ENCODE assay signal across 23 cellular contexts in genomic region chr12:51234533-51234932, GRCh38.
"Had no signal": no experiment of that assay in that cellular context is flagged by ENCODE, and none has a peak within 500 bp of the region (broad histone marks: within the 10 kb centered on the region; RNA-seq: fewer than 3 reads in every experiment).

No MANE protein-coding gene starts in this region.

- H3K4me1 ChIP-seq: SJCRH30 had no signal

- H3K27ac ChIP-seq: PC-9, Peyer's patch, SJCRH30 had no signal

- H3K4me2 ChIP-seq: PC-9 had no signal

- DNase-seq: Karpas-422; KG1; MG63; NCI-H1092; NCI-H1105 treated with DMSO at 0.1 percent for 48 hours; NCI-H1417 treated with DMSO at 0.1 percent for 48 hours; NCI-H146; NCI-H1694 treated with DMSO at 0.1 percent for 48 hours; NCI-H1930; NCI-H2081; NCI-H2107; NCI-H2227 treated with DMSO at 0.1 percent for 48 hours; NCI-H524; NCI-H526 treated with DMSO at 0.1 percent for 48 hours; NCI-H748 treated with DMSO at 0.1 percent for 48 hours; NK-92 treated with Interleukin-12 subunit alpha and Interleukin-12 subunit beta, amount 100 ng/mL, for 24 hours; PC-9; SHP77 treated with DMSO at 0.1 percent for 48 hours; SJCRH30; SW 1271; T-cell had no signal

- ATAC-seq: Right ventricle myocardium inferior, T-cell had no signal

- H3K36me3 ChIP-seq: Peyer's patch, SJCRH30 had no signal

- H2AFZ ChIP-seq: PC-9 had no signal

- H3K9me3 ChIP-seq: MG63, Peyer's patch had no signal

- H3K4me3 ChIP-seq: MG63, PC-9, Peyer's patch, SJCRH30 had no signal

- H3K27me3 ChIP-seq: MG63, Peyer's patch, SJCRH30 had no signal
